Comparison of ENCODE assay signal across 13 cellular contexts in genomic region chr9:16575142-16575877, GRCh38.
DNase-seq lines count a peak whose midpoint lies in the region; TF ChIP-seq lines count a peak whose summit lies in the region.
"Had no signal": no experiment of that assay in that cellular context is flagged by ENCODE, and none has a peak within 500 bp of the region (broad histone marks: within the 10 kb centered on the region; RNA-seq: fewer than 3 reads in every experiment).

No MANE protein-coding gene starts in this region.

- CTCF ChIA-PET in MCF 10A (lab: Yijun Ruan, JAX) = interaction anchor here (0.6 to 1.4 kb wide), 6 partner anchors 12 to 695 kb away, joined by 3 to 5 read pairs (median 3); no protein-coding TSS in a partner anchor

- no TSS peak for BruUV-seq in MCF 10A (replicated peaks; lab: Mats Ljungman, UMichigan)

- no peak overlapping the region for H3K4me3 Mint-ChIP-seq in MCF 10A (ENCODE audit: unreplicated experiment)

- TF ChIP-seq POLR2A in breast epithelium (IDR thresholded peaks at IDR 0.05) = no peak

- no peaks in the 10 kb centered on the region for H3K27me3 Mint-ChIP-seq in MCF 10A (ENCODE audit: insufficient read depth, unreplicated experiment)

- H3K4me3 ChIP-seq in breast epithelium (no peak overlapping the region), fibroblast of pulmonary artery (replicated peaks; ENCODE audit: low read depth, low read length) (no peak overlapping the region), stomach smooth muscle (ENCODE audit: low read length in 2 of 2) (peak overlapping the region; percentile 18 to 35), H7 (ENCODE audit: insufficient read depth, low read depth, low read length) (no peak overlapping the region)

- POLR2A ChIA-PET in MCF 10A (lab: Yijun Ruan, JAX) = no interaction called here

- H3K27me3 ChIP-seq in breast epithelium (no peaks in the 10 kb centered on the region), stomach smooth muscle (ENCODE audit: control insufficient read depth in 1 of 2, insufficient read depth in 2 of 2, low read length in 2 of 2) (no peaks in the 10 kb centered on the region), H7 (ENCODE audit: control insufficient read depth, insufficient read depth, low read length) (no peaks in the 10 kb centered on the region)
- H3K27me3 ChIP-seq: neutrophil had no signal

- H3K9ac ChIP-seq in stomach smooth muscle (ENCODE audit: low read length in 2 of 2) = peak overlapping the region in 1 of 2 donors; percentile 39

- TF ChIP-seq CTCF in MCF 10A (IDR thresholded peaks at IDR 0.05; ENCODE audit: unreplicated experiment) = no peak
- no peak for TF ChIP-seq CTCF in breast epithelium (IDR thresholded peaks at IDR 0.05)
- peak; percentile 4 for TF ChIP-seq CTCF in fibroblast of pulmonary artery (IDR thresholded peaks at IDR 0.05; ENCODE audit: low read length, missing control alignments)

- H3K9me3 ChIP-seq in breast epithelium = no peaks in the 10 kb centered on the region
- H3K9me3 ChIP-seq in stomach smooth muscle (ENCODE audit: control insufficient read depth in 2 of 2, low read length in 2 of 2) = no peaks in the 10 kb centered on the region
- H3K9me3 ChIP-seq: neutrophil had no signal

- H3K4me1 ChIP-seq in breast epithelium (no peaks in the 10 kb centered on the region), stomach smooth muscle (ENCODE audit: control insufficient read depth, insufficient read depth, low read length) (peaks cover 15% of the 10 kb centered on the region)

- no peaks in the 10 kb centered on the region for H3K4me1 Mint-ChIP-seq in MCF 10A (ENCODE audit: insufficient read depth, unreplicated experiment)

- no peaks in the 10 kb centered on the region for H3K36me3 Mint-ChIP-seq in MCF 10A (ENCODE audit: insufficient read depth, unreplicated experiment)

- intact Hi-C loops in MCF 10A (cut with micrococcal nuclease) (no loop called here), breast epithelium (cut with DNase I; ENCODE audit: low total_unique reads) (no loop called here)

- H3K27ac ChIP-seq in breast epithelium (no peak overlapping the region), stomach smooth muscle (ENCODE audit: low read length) (peak overlapping the region; percentile 53)
- H3K27ac ChIP-seq: neutrophil had no signal

- H3K27ac Mint-ChIP-seq in MCF 10A (ENCODE audit: low read depth, unreplicated experiment) = no peak overlapping the region

- H3K36me3 ChIP-seq in breast epithelium (no peaks in the 10 kb centered on the region), stomach smooth muscle (ENCODE audit: control insufficient read depth in 2 of 2, insufficient read depth in 2 of 2, low read length in 2 of 2) (no peaks in the 10 kb centered on the region), H7 (replicated peaks; ENCODE audit: control insufficient read depth, insufficient read depth, low read length) (no peaks in the 10 kb centered on the region)
- H3K36me3 ChIP-seq: neutrophil had no signal

- DNase-seq in MCF 10A (ENCODE audit: unreplicated experiment) = peak; percentile 11
- no peak for DNase-seq in breast epithelium (ENCODE audit: low spot score in 2 of 2)
- peak; percentile 55 for DNase-seq in RPMI7951 (ENCODE audit: low read depth)
- DNase-seq in fibroblast of pulmonary artery (ENCODE audit: low read depth) = peak; percentile 25
- no peak for DNase-seq in activated CD4-positive, alpha-beta T cell treated with anti-CD3 and anti-CD28 coated beads for 48 hours
- DNase-seq in effector CD4-positive, alpha-beta T cell = no peak
- no peak for DNase-seq in H7
- DNase-seq: activated CD4-positive, alpha-beta T cell treated with anti-CD3 and anti-CD28 coated beads for 1 hour; activated naive CD4-positive, alpha-beta T cell treated with anti-CD3 and anti-CD28 coated beads, Interleukin-2, amount 50 U/mL, for 16 hours; NCI-H2029; stimulated activated CD4-positive, alpha-beta T cell treated with anti-CD3 and anti-CD28 coated beads, Interleukin-2, amount 100 ng/mL, for 48 hours had no signal

- no peaks in the 10 kb centered on the region for H3K9me3 Mint-ChIP-seq in MCF 10A (ENCODE audit: unreplicated experiment)

Comparison
In these comparisons a context has a peak if more than half of its experiments do, and no peak if none do; other contexts are left out.
1. DNase-seq: peak in MCF 10A (single experiment), RPMI7951 (single experiment) and fibroblast of pulmonary artery (single experiment); none in breast epithelium (0 of 2), activated CD4-positive, alpha-beta T cell treated with anti-CD3 and anti-CD28 coated beads for 48 hours (single experiment), effector CD4-positive, alpha-beta T cell (single experiment) and H7 (single experiment).
2. H3K4me3 ChIP-seq: peak in stomach smooth muscle (2 of 2); none in breast epithelium (0 of 3), fibroblast of pulmonary artery (single experiment) and H7 (single experiment).